9 cellular contexts compared by ENCODE assay signal in genomic region chr6:30884521-30885480, GRCh38. TPM values are rescaled to one million over a fixed set of nuclear protein-coding genes. Genes with fewer than 3 reads are reported as not detected.
DNase-seq lines count a peak whose midpoint lies in the region; ATAC-seq, FAIRE-seq and TF ChIP-seq lines count a peak whose summit lies in the region.
"Had no signal": no experiment of that assay in that cellular context is flagged by ENCODE, and none has a peak within 500 bp of the region (broad histone marks: within the 10 kb centered on the region; RNA-seq: fewer than 3 reads in every experiment).

No MANE protein-coding gene starts in this region.

- H3K36me3 ChIP-seq in H1 (ENCODE audit: control insufficient read depth in 2 of 4, insufficient read depth in 4 of 4, low read length in 3 of 4) = peaks cover 7 to 14% (median 9%) of the 10 kb centered on the region in 4 experiments; a peak in 7 of 8 replicates

- H4K8ac ChIP-seq in H1 (ENCODE audit: extremely low read depth, insufficient read depth, low read length) = no peak overlapping the region; the same call in none of the 2 replicates

- H3K4me2 ChIP-seq in H1 (ENCODE audit: insufficient read depth in 1 of 2, low read depth in 2 of 2, low read length in 2 of 2) = peak overlapping the region; percentile 92 to 94

- TF ChIP-seq EP300 in H1 (IDR thresholded peaks at IDR 0.05; ENCODE audit: borderline replicate concordance in 1 of 2, low read depth in 2 of 2, low read length in 2 of 2) = no peak

- peak overlapping the region; percentile 94 for H2BK5ac ChIP-seq in H1 (ENCODE audit: low read depth, low read length)

- POLR2A ChIA-PET in H1 (lab: Charles Lee; ENCODE audit: partially characterized antibody) = interaction anchor here (0.5 to 19.5 kb wide), 19 partner anchors 9 to 287 kb away, joined by 3 to 452 read pairs (median 4); partner anchors contain the start of genes FLOT1, GTF2H4, IER3 and MDC1

- no peak for TF ChIP-seq CTCF in Calu3 (IDR thresholded peaks at IDR 0.05; ENCODE audit: unreplicated experiment)
- no peak for TF ChIP-seq CTCF in H1 (IDR thresholded peaks at IDR 0.05; ENCODE audit: control extremely low read depth in 1 of 3, insufficient read depth in 1 of 3, low read depth in 1 of 3, low read length in 3 of 3)

- H3K56ac ChIP-seq in H1 (replicated peaks; ENCODE audit: insufficient read length, low read depth, low read length) = peak overlapping the region; percentile 55

- peak overlapping the region; percentile 57 for H4K91ac ChIP-seq in H1 (replicated peaks; ENCODE audit: insufficient read length, low read length)

- peaks cover 2 to 16% of the 10 kb centered on the region in 2 experiments for H4K20me1 ChIP-seq in H1 (replicated peaks in 1 of 2; ENCODE audit: control insufficient read depth in 1 of 2, insufficient read depth in 2 of 2, low read length in 2 of 2)

- H2BK15ac ChIP-seq in H1 (ENCODE audit: low read length) = peak overlapping the region; percentile 97; the same call in 1 of the 2 replicates

- H3K36me3 Mint-ChIP-seq in Calu3 (ENCODE audit: insufficient read depth, unreplicated experiment) (peaks cover 72% of the 10 kb centered on the region), IgD-negative memory B cell (no peaks in the 10 kb centered on the region)

- H3K4me3 Mint-ChIP-seq in Calu3 (ENCODE audit: low read depth, unreplicated experiment) (peak overlapping the region; percentile 89), IgD-negative memory B cell (peak overlapping the region; percentile 81 to 96 (median 91))
- peak overlapping the region; percentile 79 to 82 for H3K4me3 Mint-ChIP-seq in stimulated activated naive CD8-positive, alpha-beta T cell treated with anti-CD3 and anti-CD28 coated beads, Interleukin-15, amount 100 ng/mL, for 72 hours

- H3K4me3 ChIP-seq in H1 (ENCODE audit: extremely low read depth in 1 of 4, insufficient read depth in 2 of 4, low read depth in 3 of 4, low read length in 4 of 4) = peak overlapping the region; percentile 51 to 86 (median 61)

- CTCF ChIA-PET in Calu3 (lab: Charles Lee) = interaction anchor here (0.6 to 6.3 kb wide), 16 partner anchors 12 to 297 kb away, joined by 3 to 50 read pairs (median 6); partner anchors contain the start of genes DHX16, GTF2H4 and VARS2
- CTCF ChIA-PET in H1 (lab: Charles Lee; ENCODE audit: partially characterized antibody) = interaction anchor here (1.0 to 29.0 kb wide), 6 partner anchors 8 to 185 kb away, joined by 3 to 610 read pairs (median 15); partner anchors contain the start of gene VARS2

- DNase-seq in Calu3 (peak; percentile 74), H1 (ENCODE audit: low read depth in 1 of 2, low spot score in 2 of 2) (peak in 1 of 2 experiments; percentile 65), mesenteric fat pad (ENCODE audit: low spot score) (peak; percentile 88), SKM-1 (lab: John Stamatoyannopoulos, UW; ENCODE audit: unreplicated experiment) (no peak)
- peak; percentile 61 for DNase-seq in activated CD4-positive, alpha-beta T cell treated with anti-CD3 and anti-CD28 coated beads for 48 hours
- peak; percentile 49 to 59 for DNase-seq in stimulated activated naive CD8-positive, alpha-beta T cell treated with anti-CD3 and anti-CD28 coated beads, Interleukin-15, amount 100 ng/mL, for 72 hours

- H3K4me1 Mint-ChIP-seq in Calu3 (ENCODE audit: low read depth, unreplicated experiment) (peaks cover 65% of the 10 kb centered on the region), IgD-negative memory B cell (peaks cover 24 to 30% (median 29%) of the 10 kb centered on the region in 3 donors)
- peaks cover 39% of the 10 kb centered on the region for H3K4me1 Mint-ChIP-seq in stimulated activated naive CD8-positive, alpha-beta T cell treated with anti-CD3 and anti-CD28 coated beads, Interleukin-15, amount 100 ng/mL, for 72 hours

- intact Hi-C loops in Calu3 (cut with micrococcal nuclease; ENCODE audit: unreplicated experiment) = loop anchor here (2.0 to 10.0 kb wide), 2 partner anchors 22 to 210 kb away; partner anchors contain the start of gene DHX16

- peaks cover 9 to 71% of the 10 kb centered on the region in 2 experiments for H3K79me2 ChIP-seq in H1 (ENCODE audit: control insufficient read depth in 1 of 2, insufficient read depth in 2 of 2, low read length in 2 of 2)

- peak overlapping the region; percentile 86 for H3K27ac ChIP-seq in H1 (ENCODE audit: low read depth, low read length)

- peak overlapping the region; percentile 3; the same call in 1 of the 2 replicates for H2AK5ac ChIP-seq in H1 (ENCODE audit: low read depth, low read length)

- peak overlapping the region; percentile 7 for H3K14ac ChIP-seq in H1 (ENCODE audit: insufficient read length)

- no peaks in the 10 kb centered on the region for H3K9me3 Mint-ChIP-seq in Calu3 (ENCODE audit: low read depth, unreplicated experiment)
- no peaks in the 10 kb centered on the region for H3K9me3 Mint-ChIP-seq in IgD-negative memory B cell
- H3K9me3 Mint-ChIP-seq in stimulated activated naive CD8-positive, alpha-beta T cell treated with anti-CD3 and anti-CD28 coated beads, Interleukin-15, amount 100 ng/mL, for 72 hours = no peaks in the 10 kb centered on the region

- FAIRE-seq in H1 (lab: Jason Lieb, UNC) = no peak

- no TSS peak for BruUV-seq in Calu3 (replicated peaks; lab: Mats Ljungman, UMichigan)

- peaks cover 9 to 48% (median 35%) of the 10 kb centered on the region in 4 experiments for H3K4me1 ChIP-seq in H1 (replicated peaks in 1 of 4; ENCODE audit: control insufficient read depth in 3 of 4, insufficient read depth in 4 of 4, low read length in 3 of 4)

- TF ChIP-seq POLR2A in H1 (IDR thresholded peaks at IDR 0.05; ENCODE audit: control extremely low read depth in 1 of 2, low read depth in 2 of 2, low read length in 2 of 2) = no peak

- H2BK20ac ChIP-seq in H1 (ENCODE audit: low read length) = no peak overlapping the region

- no peak overlapping the region for H3K23ac ChIP-seq in H1 (ENCODE audit: insufficient read length)

- no peak overlapping the region for H2AFZ ChIP-seq in H1 (ENCODE audit: low read length)

- H3K27me3 ChIP-seq in H1 (replicated peaks in 1 of 4; ENCODE audit: control insufficient read depth in 3 of 4, extremely low read depth in 1 of 4, insufficient read depth in 3 of 4, low read length in 3 of 4) = no peaks in the 10 kb centered on the region

- 20% methylated on average over 13 of the region's 59 CpGs; no CpG with 5 or more reads in 1 of the 2 experiments for WGBS in H1 (ENCODE audit: extremely low coverage in 1 of 2, insufficient coverage in 1 of 2, insufficient read length in 1 of 2, insufficient replicate concordance in 2 of 2, low coverage in 1 of 2, low lambda C conversion rate in 2 of 2, missing lambda C conversion rate in 1 of 2), 2 experiments

- peaks cover 17% of the 10 kb centered on the region for H3K79me1 ChIP-seq in H1 (ENCODE audit: low read depth, low read length)

- H3K9me3 ChIP-seq in H1 (ENCODE audit: insufficient read depth in 2 of 2, low read depth in 1 of 2, low read length in 1 of 2) = no peaks in the 10 kb centered on the region

- H3K4ac ChIP-seq in H1 (replicated peaks; ENCODE audit: insufficient read length, low read depth, low read length) = peak overlapping the region; percentile 58

- peak overlapping the region; percentile 19 for H4K5ac ChIP-seq in H1 (ENCODE audit: insufficient read length, low read depth, low read length)

- ATAC-seq in stimulated activated naive CD8-positive, alpha-beta T cell treated with anti-CD3 and anti-CD28 coated beads, Interleukin-15, amount 100 ng/mL, for 72 hours = peak; percentile 78
- no peak for ATAC-seq in GM19035 (IDR thresholded peaks at IDR 0.05; ENCODE audit: unreplicated experiment)

- peak overlapping the region; percentile 58 for H2BK120ac ChIP-seq in H1 (replicated peaks; ENCODE audit: low read depth, low read length)

- peak overlapping the region; percentile 94 for H3K27ac Mint-ChIP-seq in Calu3 (ENCODE audit: unreplicated experiment)
- peak overlapping the region; percentile 47 to 84 (median 60) for H3K27ac Mint-ChIP-seq in IgD-negative memory B cell
- H3K27ac Mint-ChIP-seq in stimulated activated naive CD8-positive, alpha-beta T cell treated with anti-CD3 and anti-CD28 coated beads, Interleukin-15, amount 100 ng/mL, for 72 hours = peak overlapping the region; percentile 61 to 75

- TF ChIP-seq RAD21 in H1 (IDR thresholded peaks at IDR 0.05 in 1 of 2, conservative IDR thresholded peaks at IDR 0.05 in 1 of 2; ENCODE audit: low read depth in 2 of 2, low read length in 2 of 2) = no peak

- peaks cover 38% of the 10 kb centered on the region for H3K23me2 ChIP-seq in H1 (ENCODE audit: low read depth, low read length)

- H3K27me3 Mint-ChIP-seq in Calu3 (ENCODE audit: unreplicated experiment) = peaks cover 16% of the 10 kb centered on the region
- H3K27me3 Mint-ChIP-seq in IgD-negative memory B cell = peaks cover 6% of the 10 kb centered on the region
- no peaks in the 10 kb centered on the region for H3K27me3 Mint-ChIP-seq in stimulated activated naive CD8-positive, alpha-beta T cell treated with anti-CD3 and anti-CD28 coated beads, Interleukin-15, amount 100 ng/mL, for 72 hours

- 0 out of 2 replicates have a peak overlapping the region, but pooled peaks have one; percentile 21 for H2BK12ac ChIP-seq in H1 (ENCODE audit: low read depth, low read length)

- H3K18ac ChIP-seq in H1 (ENCODE audit: extremely low read depth, low read length) = peak overlapping the region; percentile 99

- peak overlapping the region; percentile 1 to 73 (median 63); a peak in 6 of 7 replicates for H3K9ac ChIP-seq in H1 (replicated peaks in 1 of 4; ENCODE audit: extremely low read depth in 1 of 4, low read depth in 3 of 4, low read length in 3 of 4)

RNA-seq across cellular contexts. Expression of gene DDR1, which starts 0.5 kb away (rescaled TPM):
- total RNA-seq in Calu3 (2022) = 489 and 580 TPM in 2 replicates
- 4.6 TPM for polyA plus RNA-seq in IgD-negative memory B cell
- total RNA-seq in H1 (2021; fragmentation: NEBNext Ultra II Directional; extraction: Animal tissue kit (Norgen Biotek cat#: 25700)) = 181 and 182 TPM in 2 replicates
- polyA plus RNA-seq in H1 (2011; rRNA removed) = 99.4 and 134 TPM in 2 replicates
- 110 TPM for polyA plus RNA-seq in H1 (2011; cell fraction: cytosol; rRNA removed)
- 240 TPM for polyA plus RNA-seq in H1 (2011; cell fraction: nucleus; rRNA removed)
- polyA plus RNA-seq in H1 (2012, experiment 1 of 2) = 139 to 201 TPM (median 179 TPM) in 4 replicates
- 146 TPM for polyA plus RNA-seq in H1 (2012, experiment 2 of 2)
- 128 TPM for polyA plus RNA-seq in H1 (2013, experiment 1 of 2)
- polyA plus RNA-seq in H1 (2013, experiment 2 of 2) = 135 TPM
- polyA minus RNA-seq in H1 (2011; rRNA and poly(A)+ RNA removed) = 116 and 120 TPM in 2 replicates
- 196 TPM for polyA minus RNA-seq in H1 (2011; cell fraction: cytosol; rRNA and poly(A)+ RNA removed)
- 121 TPM for polyA minus RNA-seq in H1 (2011; cell fraction: nucleus; rRNA and poly(A)+ RNA removed)
- total RNA-seq in mesenteric fat pad = 82.1 TPM

RNA-seq across cellular contexts. Expression of gene GTF2H4, which starts 23.2 kb away (rescaled TPM):
- total RNA-seq in Calu3 (2022) (70.5 and 80.0 TPM in 2 replicates), mesenteric fat pad (44.4 TPM)
- polyA plus RNA-seq in IgD-negative memory B cell (8.4 TPM), H1 (2011; rRNA removed) (42.3 and 46.2 TPM in 2 replicates)
- total RNA-seq in H1 (2021; fragmentation: NEBNext Ultra II Directional; extraction: Animal tissue kit (Norgen Biotek cat#: 25700)) = 49.5 and 53.4 TPM in 2 replicates
- 42.7 TPM for polyA plus RNA-seq in H1 (2011; cell fraction: cytosol; rRNA removed)
- polyA plus RNA-seq in H1 (2011; cell fraction: nucleus; rRNA removed) = 147 TPM
- 36.6 to 48.0 TPM (median 43.7 TPM) in 4 replicates for polyA plus RNA-seq in H1 (2012, experiment 1 of 2)
- 81.6 TPM for polyA plus RNA-seq in H1 (2012, experiment 2 of 2)
- polyA plus RNA-seq in H1 (2013, experiment 1 of 2) = 42.6 TPM
- 40.8 TPM for polyA plus RNA-seq in H1 (2013, experiment 2 of 2)
- polyA minus RNA-seq in H1 (2011; rRNA and poly(A)+ RNA removed) = 27.0 and 29.0 TPM in 2 replicates
- polyA minus RNA-seq in H1 (2011; cell fraction: cytosol; rRNA and poly(A)+ RNA removed) = 13.8 TPM
- polyA minus RNA-seq in H1 (2011; cell fraction: nucleus; rRNA and poly(A)+ RNA removed) = 39.6 TPM

RNA-seq across cellular contexts. Expression of gene VARS2, which starts 29.2 kb away (rescaled TPM):
- total RNA-seq in Calu3 (2022) (33.0 and 34.2 TPM in 2 replicates), mesenteric fat pad (23.5 TPM)
- polyA plus RNA-seq in IgD-negative memory B cell (26.0 TPM), H1 (2011; rRNA removed) (26.8 and 34.8 TPM in 2 replicates)
- total RNA-seq in H1 (2021; fragmentation: NEBNext Ultra II Directional; extraction: Animal tissue kit (Norgen Biotek cat#: 25700)) = 41.2 and 47.7 TPM in 2 replicates
- polyA plus RNA-seq in H1 (2011; cell fraction: cytosol; rRNA removed) = 36.0 TPM
- 180 TPM for polyA plus RNA-seq in H1 (2011; cell fraction: nucleus; rRNA removed)
- 20.8 to 48.2 TPM (median 43.6 TPM) in 4 replicates for polyA plus RNA-seq in H1 (2012, experiment 1 of 2)
- 31.4 TPM for polyA plus RNA-seq in H1 (2012, experiment 2 of 2)
- polyA plus RNA-seq in H1 (2013, experiment 1 of 2) = 25.2 TPM
- 23.4 TPM for polyA plus RNA-seq in H1 (2013, experiment 2 of 2)
- 34.0 and 41.2 TPM in 2 replicates for polyA minus RNA-seq in H1 (2011; rRNA and poly(A)+ RNA removed)
- 25.2 TPM for polyA minus RNA-seq in H1 (2011; cell fraction: cytosol; rRNA and poly(A)+ RNA removed)
- polyA minus RNA-seq in H1 (2011; cell fraction: nucleus; rRNA and poly(A)+ RNA removed) = 32.4 TPM

RNA-seq across cellular contexts. Expression of gene SFTA2, which starts 47.2 kb away (rescaled TPM):
- 184 and 246 TPM in 2 replicates for total RNA-seq in Calu3 (2022)
- polyA plus RNA-seq in IgD-negative memory B cell = 0.60 TPM
- not detected in 2 replicates for total RNA-seq in H1 (2021; fragmentation: NEBNext Ultra II Directional; extraction: Animal tissue kit (Norgen Biotek cat#: 25700))
- not detected in 2 replicates for polyA plus RNA-seq in H1 (2011; rRNA removed)
- polyA plus RNA-seq in H1 (2011; cell fraction: cytosol; rRNA removed) = not detected
- not detected for polyA plus RNA-seq in H1 (2011; cell fraction: nucleus; rRNA removed)
- polyA plus RNA-seq in H1 (2012, experiment 1 of 2) = not detected in 4 replicates
- polyA plus RNA-seq in H1 (2012, experiment 2 of 2) = not detected
- polyA plus RNA-seq in H1 (2013, experiment 1 of 2) = not detected
- polyA plus RNA-seq in H1 (2013, experiment 2 of 2) = not detected
- polyA minus RNA-seq in H1 (2011; rRNA and poly(A)+ RNA removed) = not detected in 2 replicates
- polyA minus RNA-seq in H1 (2011; cell fraction: cytosol; rRNA and poly(A)+ RNA removed) = not detected
- not detected for polyA minus RNA-seq in H1 (2011; cell fraction: nucleus; rRNA and poly(A)+ RNA removed)
- not detected for total RNA-seq in mesenteric fat pad
- total RNA-seq: T-helper 2 cell treated with Interferon-gamma antibody and Interleukin-4, amounts not matched to agents 100 ng/mL and 5 ng/mL, for 36 hours had no signal

RNA-seq across cellular contexts. Expression of gene MUCL3, which starts 56.0 kb away (rescaled TPM):
- total RNA-seq in Calu3 (2022) (0.07 and 0.15 TPM in 2 replicates), mesenteric fat pad (not detected)
- polyA plus RNA-seq in IgD-negative memory B cell (not detected), H1 (2011; rRNA removed) (0.15 and 0.22 TPM in 2 replicates)
- total RNA-seq in H1 (2021; fragmentation: NEBNext Ultra II Directional; extraction: Animal tissue kit (Norgen Biotek cat#: 25700)) = 0.08 and 0.37 TPM in 2 replicates
- 0.18 TPM for polyA plus RNA-seq in H1 (2011; cell fraction: cytosol; rRNA removed)
- polyA plus RNA-seq in H1 (2011; cell fraction: nucleus; rRNA removed) = 0.41 TPM
- polyA plus RNA-seq in H1 (2012, experiment 1 of 2) = 0.19 to 0.34 TPM (median 0.26 TPM) in 4 replicates
- polyA plus RNA-seq in H1 (2012, experiment 2 of 2) = not detected
- 0.59 TPM for polyA plus RNA-seq in H1 (2013, experiment 1 of 2)
- polyA plus RNA-seq in H1 (2013, experiment 2 of 2) = 0.50 TPM
- 0.10 and 0.13 TPM in 2 replicates for polyA minus RNA-seq in H1 (2011; rRNA and poly(A)+ RNA removed)
- not detected for polyA minus RNA-seq in H1 (2011; cell fraction: cytosol; rRNA and poly(A)+ RNA removed)
- polyA minus RNA-seq in H1 (2011; cell fraction: nucleus; rRNA and poly(A)+ RNA removed) = not detected
- total RNA-seq: T-helper 2 cell treated with Interferon-gamma antibody and Interleukin-4, amounts not matched to agents 100 ng/mL and 5 ng/mL, for 36 hours had no signal
